In the genomic region with DNA sequence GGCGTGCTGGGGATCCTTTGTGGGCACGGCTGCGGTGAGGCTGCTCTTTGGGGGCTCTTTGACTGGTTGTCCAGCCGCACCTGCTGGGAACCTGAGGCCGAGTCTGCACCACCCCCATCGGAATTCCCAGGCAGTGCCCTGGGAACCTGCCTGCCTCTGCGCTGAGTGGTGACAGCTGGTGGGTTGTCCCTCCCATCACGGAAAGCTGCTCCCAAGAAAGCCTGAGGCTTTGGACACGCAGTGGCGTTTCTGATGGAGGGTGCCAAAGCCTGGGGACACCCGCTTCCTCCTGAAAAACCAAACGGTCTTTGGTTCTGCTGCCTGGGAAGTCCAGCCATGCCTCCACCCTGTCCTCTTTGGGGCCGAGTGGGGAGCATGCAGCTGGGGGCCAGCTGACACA, we compare ENCODE assay signal across 27 cellular contexts. TPM values are rescaled to one million over a fixed set of nuclear protein-coding genes. Genes with fewer than 3 reads are reported as not detected.
"Had no signal": no experiment of that assay in that cellular context is flagged by ENCODE, and none has a peak within 500 bp of the region (broad histone marks: within the 10 kb centered on the region; RNA-seq: fewer than 3 reads in every experiment).

No MANE protein-coding gene starts in this region.

- H3K9me3 Mint-ChIP-seq: dendritic cell treated with granulocyte-macrophage colony-stimulating factor and Interleukin-4, amounts not matched to agents 40 ng/mL and 50 ng/mL, for 4 days; effector memory CD8-positive, alpha-beta T cell; endodermal cell; immature natural killer cell; mesothelial cell of epicardium; naive thymus-derived CD4-positive, alpha-beta T cell had no signal

- H3K9me3 ChIP-seq: esophagus squamous epithelium, gastrocnemius medialis, heart left ventricle, left ventricle myocardium inferior, lower lobe of right lung, mucosa of descending colon had no signal

- H3K27ac Mint-ChIP-seq: dendritic cell treated with granulocyte-macrophage colony-stimulating factor and Interleukin-4, amounts not matched to agents 40 ng/mL and 50 ng/mL, for 4 days; effector memory CD8-positive, alpha-beta T cell; endodermal cell; immature natural killer cell; mesothelial cell of epicardium; naive thymus-derived CD4-positive, alpha-beta T cell had no signal

- H3K4me1 ChIP-seq: esophagus squamous epithelium, gastrocnemius medialis, heart left ventricle, left ventricle myocardium inferior, lower lobe of right lung had no signal

- H3K36me3 Mint-ChIP-seq: immature natural killer cell; mesothelial cell of epicardium; naive thymus-derived CD4-positive, alpha-beta T cell had no signal

- H3K4me3 ChIP-seq: coronary artery, esophagus squamous epithelium, gastrocnemius medialis, heart left ventricle, hepatocyte, left ventricle myocardium inferior, lower lobe of right lung, mucosa of descending colon had no signal

- H3K4me1 Mint-ChIP-seq: endodermal cell; immature natural killer cell; mesothelial cell of epicardium; naive thymus-derived CD4-positive, alpha-beta T cell had no signal

- DNase-seq: effector CD8-positive, alpha-beta T cell; effector memory CD8-positive, alpha-beta T cell; endodermal cell; erythroblast; esophagus squamous epithelium; foreskin fibroblast; foreskin melanocyte; gastrocnemius medialis; hypothalamus; immature natural killer cell; islet precursor cell; kidney; kidney glomerular epithelial cell; left colon; left ventricle myocardium inferior; lower lobe of right lung; mesenchymal stem cell; mucosa of descending colon; naive thymus-derived CD4-positive, alpha-beta T cell had no signal

- H3K27me3 ChIP-seq: hepatocyte had no signal

- H3K4me3 Mint-ChIP-seq: dendritic cell treated with granulocyte-macrophage colony-stimulating factor and Interleukin-4, amounts not matched to agents 40 ng/mL and 50 ng/mL, for 4 days; effector memory CD8-positive, alpha-beta T cell; endodermal cell; immature natural killer cell; mesothelial cell of epicardium; naive thymus-derived CD4-positive, alpha-beta T cell had no signal

- H3K27ac ChIP-seq: coronary artery, epithelial cell of prostate, esophagus squamous epithelium, gastrocnemius medialis, heart left ventricle, hepatocyte, left ventricle myocardium inferior, lower lobe of right lung had no signal

- H3K36me3 ChIP-seq: esophagus squamous epithelium, gastrocnemius medialis, heart left ventricle, left ventricle myocardium inferior, lower lobe of right lung had no signal

RNA-seq across cellular contexts. Expression of a gene that starts 21.4 kb away (rescaled TPM):
- total RNA-seq: esophagus mucosa; esophagus squamous epithelium; gastrocnemius medialis; heart left ventricle; left ventricle myocardium inferior; mesenteric fat pad; naive thymus-derived CD4-positive, alpha-beta T cell had no signal
- polyA plus RNA-seq: heart left ventricle; immature natural killer cell; naive thymus-derived CD4-positive, alpha-beta T cell had no signal
